In the genomic region with DNA sequence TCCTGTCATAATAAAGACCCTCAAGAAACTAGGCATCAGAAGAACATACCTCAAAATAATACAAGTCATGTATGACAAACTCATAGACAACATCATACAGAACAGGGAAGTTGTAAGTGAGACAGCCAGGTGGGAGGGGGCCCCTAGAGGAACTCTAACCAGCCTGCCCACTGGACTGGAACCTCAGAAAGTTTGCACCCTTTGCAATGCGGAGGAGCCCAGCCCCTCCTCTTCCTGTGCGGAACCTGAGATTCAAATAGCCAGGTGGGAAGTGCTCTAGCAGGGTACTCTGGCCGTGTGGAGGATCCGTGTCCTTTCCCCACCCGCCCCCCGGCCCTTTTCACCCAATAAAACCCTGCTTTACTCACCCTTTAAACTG, we compare ENCODE assay signal across 1 cellular context.
TF ChIP-seq lines count a peak whose summit lies in the region.

No MANE protein-coding gene starts in this region.

TF ChIP-seq in HepG2, 621 proteins besides CTCF, POLR2A, EP300 and RAD21 (continued from another document):
- TF ChIP-seq, protein P1, sequence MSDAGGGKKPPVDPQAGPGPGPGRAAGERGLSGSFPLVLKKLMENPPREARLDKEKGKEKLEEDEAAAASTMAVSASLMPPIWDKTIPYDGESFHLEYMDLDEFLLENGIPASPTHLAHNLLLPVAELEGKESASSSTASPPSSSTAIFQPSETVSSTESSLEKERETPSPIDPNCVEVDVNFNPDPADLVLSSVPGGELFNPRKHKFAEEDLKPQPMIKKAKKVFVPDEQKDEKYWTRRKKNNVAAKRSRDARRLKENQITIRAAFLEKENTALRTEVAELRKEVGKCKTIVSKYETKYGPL (CRISPR knock-in tag; IDR thresholded peaks at IDR 0.05) = no peak
- TF ChIP-seq ZNF337 (CRISPR knock-in tag; IDR thresholded peaks at IDR 0.05; ENCODE audit: borderline replicate concordance, low read depth) (no peak), ATM (IDR thresholded peaks at IDR 0.05; ENCODE audit: borderline replicate concordance) (no peak), PRDM15 (CRISPR knock-in tag; IDR thresholded peaks at IDR 0.05) (no peak), MAFG (CRISPR knock-in tag; IDR thresholded peaks at IDR 0.05) (no peak), ARNT (IDR thresholded peaks at IDR 0.05) (no peak), HIC2 (CRISPR knock-in tag; IDR thresholded peaks at IDR 0.05; ENCODE audit: low read depth) (no peak), ZNF83 (CRISPR knock-in tag; IDR thresholded peaks at IDR 0.05; ENCODE audit: borderline replicate concordance) (no peak)
- TF ChIP-seq, protein P2, sequence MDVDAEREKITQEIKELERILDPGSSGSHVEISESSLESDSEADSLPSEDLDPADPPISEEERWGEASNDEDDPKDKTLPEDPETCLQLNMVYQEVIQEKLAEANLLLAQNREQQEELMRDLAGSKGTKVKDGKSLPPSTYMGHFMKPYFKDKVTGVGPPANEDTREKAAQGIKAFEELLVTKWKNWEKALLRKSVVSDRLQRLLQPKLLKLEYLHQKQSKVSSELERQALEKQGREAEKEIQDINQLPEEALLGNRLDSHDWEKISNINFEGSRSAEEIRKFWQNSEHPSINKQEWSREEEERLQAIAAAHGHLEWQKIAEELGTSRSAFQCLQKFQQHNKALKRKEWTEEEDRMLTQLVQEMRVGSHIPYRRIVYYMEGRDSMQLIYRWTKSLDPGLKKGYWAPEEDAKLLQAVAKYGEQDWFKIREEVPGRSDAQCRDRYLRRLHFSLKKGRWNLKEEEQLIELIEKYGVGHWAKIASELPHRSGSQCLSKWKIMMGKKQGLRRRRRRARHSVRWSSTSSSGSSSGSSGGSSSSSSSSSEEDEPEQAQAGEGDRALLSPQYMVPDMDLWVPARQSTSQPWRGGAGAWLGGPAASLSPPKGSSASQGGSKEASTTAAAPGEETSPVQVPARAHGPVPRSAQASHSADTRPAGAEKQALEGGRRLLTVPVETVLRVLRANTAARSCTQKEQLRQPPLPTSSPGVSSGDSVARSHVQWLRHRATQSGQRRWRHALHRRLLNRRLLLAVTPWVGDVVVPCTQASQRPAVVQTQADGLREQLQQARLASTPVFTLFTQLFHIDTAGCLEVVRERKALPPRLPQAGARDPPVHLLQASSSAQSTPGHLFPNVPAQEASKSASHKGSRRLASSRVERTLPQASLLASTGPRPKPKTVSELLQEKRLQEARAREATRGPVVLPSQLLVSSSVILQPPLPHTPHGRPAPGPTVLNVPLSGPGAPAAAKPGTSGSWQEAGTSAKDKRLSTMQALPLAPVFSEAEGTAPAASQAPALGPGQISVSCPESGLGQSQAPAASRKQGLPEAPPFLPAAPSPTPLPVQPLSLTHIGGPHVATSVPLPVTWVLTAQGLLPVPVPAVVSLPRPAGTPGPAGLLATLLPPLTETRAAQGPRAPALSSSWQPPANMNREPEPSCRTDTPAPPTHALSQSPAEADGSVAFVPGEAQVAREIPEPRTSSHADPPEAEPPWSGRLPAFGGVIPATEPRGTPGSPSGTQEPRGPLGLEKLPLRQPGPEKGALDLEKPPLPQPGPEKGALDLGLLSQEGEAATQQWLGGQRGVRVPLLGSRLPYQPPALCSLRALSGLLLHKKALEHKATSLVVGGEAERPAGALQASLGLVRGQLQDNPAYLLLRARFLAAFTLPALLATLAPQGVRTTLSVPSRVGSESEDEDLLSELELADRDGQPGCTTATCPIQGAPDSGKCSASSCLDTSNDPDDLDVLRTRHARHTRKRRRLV (CRISPR knock-in tag; IDR thresholded peaks at IDR 0.05) = no peak
- TF ChIP-seq, protein P3, sequence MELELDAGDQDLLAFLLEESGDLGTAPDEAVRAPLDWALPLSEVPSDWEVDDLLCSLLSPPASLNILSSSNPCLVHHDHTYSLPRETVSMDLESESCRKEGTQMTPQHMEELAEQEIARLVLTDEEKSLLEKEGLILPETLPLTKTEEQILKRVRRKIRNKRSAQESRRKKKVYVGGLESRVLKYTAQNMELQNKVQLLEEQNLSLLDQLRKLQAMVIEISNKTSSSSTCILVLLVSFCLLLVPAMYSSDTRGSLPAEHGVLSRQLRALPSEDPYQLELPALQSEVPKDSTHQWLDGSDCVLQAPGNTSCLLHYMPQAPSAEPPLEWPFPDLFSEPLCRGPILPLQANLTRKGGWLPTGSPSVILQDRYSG (CRISPR knock-in tag; IDR thresholded peaks at IDR 0.05) = no peak
